ENCODE assay signal across 22 cellular contexts in the genomic region with DNA sequence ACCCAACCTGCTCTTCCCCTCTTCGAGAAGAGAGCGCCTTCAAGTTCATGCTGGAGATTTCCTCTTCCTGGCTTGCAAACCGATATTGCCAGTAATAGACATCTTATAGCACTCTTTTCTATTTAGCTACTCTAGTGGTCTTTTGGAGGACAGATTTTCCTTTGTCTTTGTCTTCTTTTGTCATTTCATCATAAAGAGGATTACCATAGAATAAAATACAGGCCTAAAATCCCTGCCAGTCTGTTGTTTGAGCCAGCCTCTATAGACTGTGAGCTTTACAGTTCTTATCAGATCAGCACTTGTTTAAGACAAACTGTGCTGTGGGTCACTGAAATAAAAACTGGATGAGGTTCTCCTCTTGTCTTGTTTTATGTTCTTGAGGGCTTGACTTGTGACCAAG.
"Had no signal": no experiment of that assay in that cellular context is flagged by ENCODE, and none has a peak within 500 bp of the region (broad histone marks: within the 10 kb centered on the region; RNA-seq: fewer than 3 reads in every experiment).

No MANE protein-coding gene starts in this region.

- H3K4me3 Mint-ChIP-seq: dendritic cell treated with granulocyte-macrophage colony-stimulating factor and Interleukin-4, amounts not matched to agents 40 ng/mL and 50 ng/mL, for 4 days; effector memory CD8-positive, alpha-beta T cell; nephron; stimulated activated naive B cell treated with anti-CD40 and anti-IgM and Interleukin-4, amounts not matched to agents 10 μg/mL and 1 μg/mL and 100 μg/mL, for 72 hours; stimulated activated naive CD8-positive, alpha-beta T cell treated with anti-CD3 and anti-CD28 coated beads, Interleukin-15, amount 100 ng/mL, for 72 hours had no signal

- DNase-seq: cerebellar nuclear complex; effector memory CD8-positive, alpha-beta T cell; esophagus squamous epithelium; foreskin fibroblast; glutamatergic neuron; left ventricle myocardium inferior; mesenchymal stem cell; midbrain; posterior cingulate gyrus; stimulated activated CD4-positive, alpha-beta T cell treated with anti-CD3 and anti-CD28 coated beads, Interleukin-2, amount 100 ng/mL, for 24 hours; stimulated activated CD4-positive, alpha-beta T cell treated with anti-CD3 and anti-CD28 coated beads, Interleukin-4, amount 100 ng/mL, for 4 hours; stimulated activated naive B cell treated with anti-CD40 and anti-IgM and Interleukin-4, amounts not matched to agents 10 μg/mL and 1 μg/mL and 100 μg/mL, for 72 hours; stimulated activated naive CD8-positive, alpha-beta T cell treated with anti-CD3 and anti-CD28 coated beads, Interleukin-15, amount 100 ng/mL, for 72 hours; testis had no signal

- FAIRE-seq: colon, islet of Langerhans had no signal

- H3K27me3 Mint-ChIP-seq: dendritic cell treated with granulocyte-macrophage colony-stimulating factor and Interleukin-4, amounts not matched to agents 40 ng/mL and 50 ng/mL, for 4 days; effector memory CD8-positive, alpha-beta T cell; stimulated activated naive B cell treated with anti-CD40 and anti-IgM and Interleukin-4, amounts not matched to agents 10 μg/mL and 1 μg/mL and 100 μg/mL, for 72 hours; stimulated activated naive CD8-positive, alpha-beta T cell treated with anti-CD3 and anti-CD28 coated beads, Interleukin-15, amount 100 ng/mL, for 72 hours had no signal

- ATAC-seq: effector memory CD8-positive, alpha-beta T cell; gastroesophageal sphincter; sciatic nerve; stimulated activated naive B cell treated with anti-CD40 and anti-IgM and Interleukin-4, amounts not matched to agents 10 μg/mL and 1 μg/mL and 100 μg/mL, for 72 hours; stimulated activated naive CD8-positive, alpha-beta T cell treated with anti-CD3 and anti-CD28 coated beads, Interleukin-15, amount 100 ng/mL, for 72 hours had no signal

- H3K4me3 ChIP-seq: esophagus squamous epithelium, gastroesophageal sphincter, left ventricle myocardium inferior, lung, testis, tibial nerve had no signal

- H3K4me1 Mint-ChIP-seq: stimulated activated naive B cell treated with anti-CD40 and anti-IgM and Interleukin-4, amounts not matched to agents 10 μg/mL and 1 μg/mL and 100 μg/mL, for 72 hours; stimulated activated naive CD8-positive, alpha-beta T cell treated with anti-CD3 and anti-CD28 coated beads, Interleukin-15, amount 100 ng/mL, for 72 hours had no signal

- H3K27me3 ChIP-seq: esophagus squamous epithelium, gastroesophageal sphincter, testis, tibial nerve had no signal

- H3K9me3 Mint-ChIP-seq: dendritic cell treated with granulocyte-macrophage colony-stimulating factor and Interleukin-4, amounts not matched to agents 40 ng/mL and 50 ng/mL, for 4 days; nephron; stimulated activated naive CD8-positive, alpha-beta T cell treated with anti-CD3 and anti-CD28 coated beads, Interleukin-15, amount 100 ng/mL, for 72 hours had no signal

- H3K36me3 ChIP-seq: esophagus squamous epithelium, gastroesophageal sphincter, left ventricle myocardium inferior, tibial nerve had no signal

- H3K36me3 Mint-ChIP-seq: stimulated activated naive B cell treated with anti-CD40 and anti-IgM and Interleukin-4, amounts not matched to agents 10 μg/mL and 1 μg/mL and 100 μg/mL, for 72 hours had no signal

- H3K9me3 ChIP-seq: esophagus squamous epithelium, gastroesophageal sphincter, left ventricle myocardium inferior, testis, tibial nerve had no signal

- H3K4me1 ChIP-seq: gastroesophageal sphincter, left ventricle myocardium inferior, testis, tibial nerve had no signal

- H3K27ac Mint-ChIP-seq: dendritic cell treated with granulocyte-macrophage colony-stimulating factor and Interleukin-4, amounts not matched to agents 40 ng/mL and 50 ng/mL, for 4 days; effector memory CD8-positive, alpha-beta T cell; stimulated activated naive B cell treated with anti-CD40 and anti-IgM and Interleukin-4, amounts not matched to agents 10 μg/mL and 1 μg/mL and 100 μg/mL, for 72 hours; stimulated activated naive CD8-positive, alpha-beta T cell treated with anti-CD3 and anti-CD28 coated beads, Interleukin-15, amount 100 ng/mL, for 72 hours had no signal

- H3K27ac ChIP-seq: esophagus squamous epithelium, gastroesophageal sphincter, left ventricle myocardium inferior, testis, tibial nerve had no signal
